1 cellular context compared by ENCODE assay signal in genomic region chr1:183630748-183631147, GRCh38.
TF ChIP-seq lines count a peak whose summit lies in the region.

No MANE protein-coding gene starts in this region.

TF ChIP-seq in HepG2, 621 proteins besides CTCF, POLR2A, EP300 and RAD21:
- TF ChIP-seq ZMYM3 (CRISPR knock-in tag; IDR thresholded peaks at IDR 0.05) (no peak), ZNF10 (CRISPR knock-in tag; IDR thresholded peaks at IDR 0.05; ENCODE audit: borderline replicate concordance, low read depth) (no peak), ZNF772 (CRISPR knock-in tag; IDR thresholded peaks at IDR 0.05) (no peak), MIER3 (CRISPR knock-in tag; IDR thresholded peaks at IDR 0.05; ENCODE audit: borderline replicate concordance) (no peak), NCOA1 (CRISPR knock-in tag; IDR thresholded peaks at IDR 0.05) (no peak), ZNF556 (CRISPR knock-in tag; IDR thresholded peaks at IDR 0.05; ENCODE audit: borderline replicate concordance) (no peak), ZNF607 (CRISPR knock-in tag; IDR thresholded peaks at IDR 0.05; ENCODE audit: borderline replicate concordance) (no peak), ERF (CRISPR knock-in tag; IDR thresholded peaks at IDR 0.05) (no peak), TBX3 (IDR thresholded peaks at IDR 0.05; ENCODE audit: borderline replicate concordance) (no peak), SMAD9 (CRISPR knock-in tag; IDR thresholded peaks at IDR 0.05) (no peak)
